Comparison of ENCODE assay signal across 22 cellular contexts in the genomic region with DNA sequence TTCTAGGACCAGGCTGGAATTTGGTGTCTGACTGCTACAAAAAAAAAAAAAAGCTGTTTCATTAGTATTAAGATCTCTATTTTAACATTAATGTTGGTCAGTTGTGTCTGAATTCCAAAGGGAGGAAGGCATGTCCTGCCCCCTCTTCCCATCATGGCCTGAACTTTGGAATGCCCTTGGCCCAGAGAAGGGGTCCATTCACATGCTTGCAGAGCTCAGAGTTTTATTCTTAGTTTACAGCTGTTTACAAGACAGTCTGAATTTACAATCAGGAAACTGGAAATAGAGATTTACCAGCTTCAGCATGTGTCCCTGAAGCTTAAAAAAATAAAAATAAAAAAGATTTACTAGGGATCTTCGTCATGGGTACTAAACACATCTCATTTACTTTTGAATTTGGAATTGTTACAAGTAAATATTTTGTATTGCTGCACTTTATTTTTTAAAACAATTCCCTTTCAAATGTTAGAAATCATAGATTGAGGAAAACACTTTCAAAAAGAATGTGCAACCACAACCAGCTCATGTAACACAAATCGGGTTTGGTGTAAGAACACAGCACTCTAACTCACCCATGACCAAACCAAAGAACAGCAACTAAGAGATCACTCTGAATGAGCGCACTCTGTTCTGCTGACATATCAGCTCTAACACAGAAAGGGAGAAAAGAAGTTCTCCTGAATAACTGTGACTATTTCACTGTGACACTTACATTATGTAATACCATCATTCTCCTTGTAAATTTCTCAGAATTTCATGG. TPM values are rescaled to one million over a fixed set of nuclear protein-coding genes. Genes with fewer than 3 reads are reported as not detected.
DNase-seq lines count a peak whose midpoint lies in the region; ATAC-seq and TF ChIP-seq lines count a peak whose summit lies in the region.
"Had no signal": no experiment of that assay in that cellular context is flagged by ENCODE, and none has a peak within 500 bp of the region (broad histone marks: within the 10 kb centered on the region; RNA-seq: fewer than 3 reads in every experiment).

No MANE protein-coding gene starts in this region.

- H3K36me3 Mint-ChIP-seq in natural killer cell treated with Interleukin-12 subunit alpha and Interleukin-12 subunit beta and Interleukin-15 and Interleukin-18, amount 100 ng/mL, for 72 hours, result peaks cover 5% of the 10 kb centered on the region
- H3K36me3 Mint-ChIP-seq in natural killer cell, result no peaks in the 10 kb centered on the region
- no peaks in the 10 kb centered on the region for H3K36me3 Mint-ChIP-seq in dendritic cell treated with granulocyte-macrophage colony-stimulating factor and Interleukin-4, amounts not matched to agents 40 ng/mL and 50 ng/mL, for 4 days (ENCODE audit: low read depth)
- H3K36me3 Mint-ChIP-seq: naive B cell; stimulated activated effector memory CD8-positive, alpha-beta T cell treated with anti-CD3 and anti-CD28 coated beads, Interleukin-12 subunit alpha, Interleukin-12 subunit beta, amount 100 ng/mL, for 72 hours had no signal

- TF ChIP-seq CTCF in natural killer cell (IDR thresholded peaks at IDR 0.05) (no peak), vagina (IDR thresholded peaks at IDR 0.05) (no peak)

- peaks cover 30% of the 10 kb centered on the region for H3K4me1 ChIP-seq in vagina

- peak overlapping the region; percentile 80 for H3K4me3 Mint-ChIP-seq in natural killer cell treated with Interleukin-12 subunit alpha and Interleukin-12 subunit beta and Interleukin-15 and Interleukin-18, amount 100 ng/mL, for 72 hours
- H3K4me3 Mint-ChIP-seq in natural killer cell, result no peak overlapping the region
- no peak overlapping the region for H3K4me3 Mint-ChIP-seq in dendritic cell treated with granulocyte-macrophage colony-stimulating factor and Interleukin-4, amounts not matched to agents 40 ng/mL and 50 ng/mL, for 4 days
- H3K4me3 Mint-ChIP-seq: GM23338, naive B cell had no signal

- no peaks in the 10 kb centered on the region for H3K9me3 ChIP-seq in vagina
- H3K9me3 ChIP-seq: sigmoid colon had no signal

- H3K4me1 Mint-ChIP-seq in natural killer cell treated with Interleukin-12 subunit alpha and Interleukin-12 subunit beta and Interleukin-15 and Interleukin-18, amount 100 ng/mL, for 72 hours (ENCODE audit: low read depth in 2 of 2), result peaks cover 17 to 42% of the 10 kb centered on the region in 2 donors
- H3K4me1 Mint-ChIP-seq in natural killer cell, result peaks cover 17 to 25% of the 10 kb centered on the region in 2 donors
- H3K4me1 Mint-ChIP-seq in dendritic cell treated with granulocyte-macrophage colony-stimulating factor and Interleukin-4, amounts not matched to agents 40 ng/mL and 50 ng/mL, for 4 days (ENCODE audit: low read depth), result peaks cover 52% of the 10 kb centered on the region
- H3K4me1 Mint-ChIP-seq: activated T-helper 17 cell treated with anti-CD3 and anti-CD28 coated beads, Interleukin-2, amount 50 U/mL, for 72 hours; naive B cell had no signal

- peak in 1 of 2 donors; percentile 45 for ATAC-seq in natural killer cell treated with Interleukin-12 subunit alpha and Interleukin-12 subunit beta and Interleukin-15 and Interleukin-18, amount 100 ng/mL, for 72 hours
- ATAC-seq in natural killer cell (no peak), HG02798 (IDR thresholded peaks at IDR 0.05; ENCODE audit: poor library complexity, unreplicated experiment) (no peak)
- ATAC-seq: activated CD4-positive, CD25-positive, alpha-beta regulatory T cell treated with anti-CD3 and anti-CD28 coated beads, Interleukin-2, amount 50 U/mL, for 24 hours; activated naive CD4-positive, alpha-beta T cell treated with anti-CD3 and anti-CD28 coated beads, Interleukin-2, amount 50 U/mL, for 72 hours; activated T-helper 17 cell treated with anti-CD3 and anti-CD28 coated beads, Interleukin-2, amount 50 U/mL, for 72 hours; GM23338; stimulated activated effector memory CD8-positive, alpha-beta T cell treated with anti-CD3 and anti-CD28 coated beads, Interleukin-12 subunit alpha, Interleukin-12 subunit beta, amount 100 ng/mL, for 72 hours had no signal

- peak overlapping the region; percentile 53 for H3K27ac ChIP-seq in vagina
- H3K27ac ChIP-seq: RWPE1 had no signal

- H3K36me3 ChIP-seq in vagina, result no peaks in the 10 kb centered on the region
- H3K36me3 ChIP-seq: sigmoid colon had no signal

- peaks cover 0 to 11% of the 10 kb centered on the region in 2 donors for H3K27me3 Mint-ChIP-seq in natural killer cell treated with Interleukin-12 subunit alpha and Interleukin-12 subunit beta and Interleukin-15 and Interleukin-18, amount 100 ng/mL, for 72 hours
- peaks cover 0 to 7% of the 10 kb centered on the region in 2 donors for H3K27me3 Mint-ChIP-seq in natural killer cell (ENCODE audit: low read depth in 2 of 2)
- no peaks in the 10 kb centered on the region for H3K27me3 Mint-ChIP-seq in dendritic cell treated with granulocyte-macrophage colony-stimulating factor and Interleukin-4, amounts not matched to agents 40 ng/mL and 50 ng/mL, for 4 days

- H3K27me3 ChIP-seq in vagina, result no peaks in the 10 kb centered on the region
- H3K27me3 ChIP-seq: sigmoid colon had no signal

- no peaks in the 10 kb centered on the region for H3K9me3 Mint-ChIP-seq in natural killer cell treated with Interleukin-12 subunit alpha and Interleukin-12 subunit beta and Interleukin-15 and Interleukin-18, amount 100 ng/mL, for 72 hours
- H3K9me3 Mint-ChIP-seq in natural killer cell, result no peaks in the 10 kb centered on the region
- H3K9me3 Mint-ChIP-seq in dendritic cell treated with granulocyte-macrophage colony-stimulating factor and Interleukin-4, amounts not matched to agents 40 ng/mL and 50 ng/mL, for 4 days, result no peaks in the 10 kb centered on the region
- H3K9me3 Mint-ChIP-seq: activated T-helper 17 cell treated with anti-CD3 and anti-CD28 coated beads, Interleukin-2, amount 50 U/mL, for 72 hours; naive B cell; stimulated activated effector memory CD8-positive, alpha-beta T cell treated with anti-CD3 and anti-CD28 coated beads, Interleukin-12 subunit alpha, Interleukin-12 subunit beta, amount 100 ng/mL, for 72 hours had no signal

- H3K4me3 ChIP-seq in vagina, result no peak overlapping the region
- H3K4me3 ChIP-seq: GM23338, sigmoid colon had no signal

- no peak for DNase-seq in natural killer cell treated with Interleukin-12 subunit alpha and Interleukin-12 subunit beta and Interleukin-15 and Interleukin-18, amount 100 ng/mL, for 72 hours (ENCODE audit: low spot score)
- DNase-seq in natural killer cell (no peak), myocyte (ENCODE audit: low read depth) (peak; percentile 61), vagina (ENCODE audit: extremely low spot score in 2 of 2) (no peak), glomerular visceral epithelial cell (ENCODE audit: extremely low spot score) (no peak), UCSD-AML1 (lab: John Stamatoyannopoulos, UW; ENCODE audit: unreplicated experiment) (no peak)
- DNase-seq: C1 segment of cervical spinal cord; DND-41; effector CD4-positive, alpha-beta T cell; islet precursor cell; naive B cell; posterior cingulate gyrus; sigmoid colon; T1000 had no signal

- peak overlapping the region; percentile 76 to 99 for H3K27ac Mint-ChIP-seq in natural killer cell treated with Interleukin-12 subunit alpha and Interleukin-12 subunit beta and Interleukin-15 and Interleukin-18, amount 100 ng/mL, for 72 hours
- no peak overlapping the region for H3K27ac Mint-ChIP-seq in natural killer cell
- H3K27ac Mint-ChIP-seq in dendritic cell treated with granulocyte-macrophage colony-stimulating factor and Interleukin-4, amounts not matched to agents 40 ng/mL and 50 ng/mL, for 4 days, result peak overlapping the region; percentile 20
- H3K27ac Mint-ChIP-seq: GM23338 had no signal

- intact Hi-C loops in natural killer cell (cut with micrococcal nuclease), result no loop called here
- intact Hi-C loops in dendritic cell treated with granulocyte-macrophage colony-stimulating factor and Interleukin-4, amounts not matched to agents 40 ng/mL and 50 ng/mL, for 4 days (cut with micrococcal nuclease), result no loop called here
- intact Hi-C loops in vagina (cut with DNase I), result no loop called here

- no peak for TF ChIP-seq POLR2A in vagina (IDR thresholded peaks at IDR 0.05)

RNA-seq across cellular contexts. Expression of gene SERPINB6, which starts 6.6 kb away (rescaled TPM):
- 100 to 1,000 TPM; 158 to 170 TPM for total RNA-seq in natural killer cell treated with Interleukin-12 subunit alpha and Interleukin-12 subunit beta and Interleukin-15 and Interleukin-18, amount 100 ng/mL, for 72 hours
- total RNA-seq in natural killer cell, result 100 to 1,000 TPM; 120 to 135 (median 129) TPM
- total RNA-seq in myocyte, result 128 and 137 TPM in 2 replicates
- 118 TPM for polyA plus RNA-seq in myocyte (2012)
- total RNA-seq in vagina, result 93.8 TPM

RNA-seq across cellular contexts. Expression of gene NQO2, which starts 21.7 kb away (rescaled TPM):
- total RNA-seq in natural killer cell treated with Interleukin-12 subunit alpha and Interleukin-12 subunit beta and Interleukin-15 and Interleukin-18, amount 100 ng/mL, for 72 hours, result 10 to 100 TPM; 18.0 to 35.1 TPM
- total RNA-seq in natural killer cell, result 10 to 100 TPM; 13.1 to 21.7 (median 16.2) TPM
- total RNA-seq in myocyte, result 25.8 and 26.3 TPM in 2 replicates
- polyA plus RNA-seq in myocyte (2012), result 45.4 TPM
- 11.8 TPM for total RNA-seq in vagina

Comparison
In these comparisons a context has a peak if more than half of its experiments do, and no peak if none do; other contexts are left out.
1. H3K27ac Mint-ChIP-seq: peak in natural killer cell treated with Interleukin-12 subunit alpha and Interleukin-12 subunit beta and Interleukin-15 and Interleukin-18, amount 100 ng/mL, for 72 hours (2 of 2) and dendritic cell treated with granulocyte-macrophage colony-stimulating factor and Interleukin-4, amounts not matched to agents 40 ng/mL and 50 ng/mL, for 4 days (single experiment); none in natural killer cell (0 of 2).